In genomic region chr6:161133973-161134372, GRCh38 we compare ENCODE assay signal across 19 cellular contexts.
"Had no signal": no experiment of that assay in that cellular context is flagged by ENCODE, and none has a peak within 500 bp of the region (broad histone marks: within the 10 kb centered on the region; RNA-seq: fewer than 3 reads in every experiment).

No MANE protein-coding gene starts in this region.

- ATAC-seq: body of pancreas; gastrocnemius medialis; stimulated activated memory B cell treated with anti-CD40 and anti-IgM and Interleukin-4, amounts not matched to agents 10 μg/mL and 1 μg/mL and 100 μg/mL, for 72 hours; T-helper 17 cell; WTC11 had no signal

- H3K27me3 Mint-ChIP-seq: activated CD4-positive, alpha-beta T cell treated with anti-CD3 and anti-CD28 coated beads, Interleukin-2, amount 10 ng/mL, durations not matched to agents 24 days and 14 days; central memory CD8-positive, alpha-beta T cell; naive B cell; stimulated activated memory B cell treated with anti-CD40 and anti-IgM and Interleukin-4, amounts not matched to agents 10 μg/mL and 1 μg/mL and 100 μg/mL, for 72 hours; T-helper 17 cell had no signal

- H3K4me1 ChIP-seq: adrenal gland, body of pancreas, gastrocnemius medialis, parathyroid adenoma, tibial artery, uterus had no signal

- H3K9me3 Mint-ChIP-seq: activated CD4-positive, alpha-beta T cell treated with anti-CD3 and anti-CD28 coated beads, Interleukin-2, amount 10 ng/mL, durations not matched to agents 24 days and 14 days; central memory CD8-positive, alpha-beta T cell; naive B cell; stimulated activated memory B cell treated with anti-CD40 and anti-IgM and Interleukin-4, amounts not matched to agents 10 μg/mL and 1 μg/mL and 100 μg/mL, for 72 hours had no signal

- H2AFZ ChIP-seq: parathyroid adenoma had no signal

- DNase-seq: activated CD4-positive, alpha-beta T cell treated with anti-CD3 and anti-CD28 coated beads, Interleukin-2, amount 10 ng/mL, durations not matched to agents 24 days and 14 days; activated naive CD4-positive, alpha-beta T cell treated with anti-CD3 and anti-CD28 coated beads, Interleukin-2, amount 50 U/mL, for 16 hours; adrenal gland; body of pancreas; cortex of kidney; effector CD4-positive, alpha-beta T cell; gastrocnemius medialis; heart right ventricle; left cardiac atrium; naive B cell; retina; stimulated activated CD4-positive, alpha-beta T cell treated with anti-CD3 and anti-CD28 coated beads, Interleukin-2, amount 100 ng/mL, for 48 hours; T-helper 17 cell; tibial artery; uterus had no signal

- H3K79me2 ChIP-seq: parathyroid adenoma had no signal

- H3K9ac ChIP-seq: parathyroid adenoma had no signal

- H3K4me3 Mint-ChIP-seq: activated CD4-positive, alpha-beta T cell treated with anti-CD3 and anti-CD28 coated beads, Interleukin-2, amount 10 ng/mL, durations not matched to agents 24 days and 14 days; central memory CD8-positive, alpha-beta T cell; stimulated activated memory B cell treated with anti-CD40 and anti-IgM and Interleukin-4, amounts not matched to agents 10 μg/mL and 1 μg/mL and 100 μg/mL, for 72 hours; T-helper 17 cell; WTC11 had no signal

- H3K27me3 ChIP-seq: adrenal gland, body of pancreas, gastrocnemius medialis, heart right ventricle, tibial artery, uterus had no signal

- H3K36me3 ChIP-seq: adrenal gland, gastrocnemius medialis, uterus had no signal

- H3K27ac Mint-ChIP-seq: activated CD4-positive, alpha-beta T cell treated with anti-CD3 and anti-CD28 coated beads, Interleukin-2, amount 10 ng/mL, durations not matched to agents 24 days and 14 days; stimulated activated memory B cell treated with anti-CD40 and anti-IgM and Interleukin-4, amounts not matched to agents 10 μg/mL and 1 μg/mL and 100 μg/mL, for 72 hours; WTC11 had no signal

- H3K4me3 ChIP-seq: adrenal gland, body of pancreas, gastrocnemius medialis, heart right ventricle, tibial artery, uterus had no signal

- H3K9me3 ChIP-seq: adrenal gland, body of pancreas, gastrocnemius medialis, heart right ventricle, tibial artery, uterus had no signal

- H3K27ac ChIP-seq: adrenal gland, body of pancreas, gastrocnemius medialis, heart right ventricle, parathyroid adenoma, tibial artery, uterus had no signal
